Comparison of ENCODE assay signal across 1 cellular context in the genomic region with DNA sequence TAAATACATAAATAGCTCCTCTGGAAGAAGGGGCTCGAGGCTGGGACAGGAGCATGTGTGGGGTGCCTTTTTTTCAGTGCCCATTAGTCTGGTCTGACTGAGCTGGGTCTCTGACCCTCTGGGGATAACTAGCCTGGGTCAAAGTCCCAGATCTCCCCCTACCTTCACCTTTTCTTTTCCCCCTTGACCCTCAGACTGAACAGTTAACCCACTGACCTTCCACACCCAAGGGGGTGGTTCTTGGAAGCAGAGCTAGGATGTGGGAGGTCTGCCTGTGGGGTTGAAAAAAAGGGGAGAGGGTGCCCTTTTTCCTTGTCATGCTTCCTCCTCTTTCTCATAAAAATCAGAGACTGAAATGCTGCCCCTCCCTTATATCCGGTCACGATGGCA.
TF ChIP-seq lines count a peak whose summit lies in the region.

No MANE protein-coding gene starts in this region.

TF ChIP-seq in H1, 55 proteins besides CTCF, POLR2A, EP300 and RAD21:
- TF ChIP-seq, protein P1, sequence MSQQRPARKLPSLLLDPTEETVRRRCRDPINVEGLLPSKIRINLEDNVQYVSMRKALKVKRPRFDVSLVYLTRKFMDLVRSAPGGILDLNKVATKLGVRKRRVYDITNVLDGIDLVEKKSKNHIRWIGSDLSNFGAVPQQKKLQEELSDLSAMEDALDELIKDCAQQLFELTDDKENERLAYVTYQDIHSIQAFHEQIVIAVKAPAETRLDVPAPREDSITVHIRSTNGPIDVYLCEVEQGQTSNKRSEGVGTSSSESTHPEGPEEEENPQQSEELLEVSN (IDR thresholded peaks at IDR 0.05): no peak
- TF ChIP-seq PHF8 (conservative IDR thresholded peaks at IDR 0.05; ENCODE audit: low read depth, low read length): no peak
- TF ChIP-seq TAF7 (optimal IDR thresholded peaks at IDR 0.05; ENCODE audit: borderline replicate concordance, low read depth, low read length): no peak
- TF ChIP-seq RFX5 (IDR thresholded peaks at IDR 0.05; ENCODE audit: borderline replicate concordance, low read depth, low read length): no peak
- no peak for TF ChIP-seq POU5F1 (IDR thresholded peaks at IDR 0.05; ENCODE audit: low read depth, low read length)
- no peak for TF ChIP-seq FOSL1 (IDR thresholded peaks at IDR 0.05; ENCODE audit: insufficient read depth, low read depth, low read length)
- TF ChIP-seq TAF1 (IDR thresholded peaks at IDR 0.05; ENCODE audit: low read depth, low read length): no peak
TF ChIP-seq in H1: peak in this region for 0.
